23 cellular contexts compared by ENCODE assay signal in genomic region chr6:165845488-165845887, GRCh38.
"Had no signal": no experiment of that assay in that cellular context is flagged by ENCODE, and none has a peak within 500 bp of the region (broad histone marks: within the 10 kb centered on the region; RNA-seq: fewer than 3 reads in every experiment).

No MANE protein-coding gene starts in this region.

- H3K4me3 ChIP-seq: adrenal gland, cardiac muscle cell, testis had no signal

- ATAC-seq: effector memory CD8-positive, alpha-beta T cell; stimulated activated naive CD8-positive, alpha-beta T cell treated with anti-CD3 and anti-CD28 coated beads, Interleukin-15, Interleukin-2, amounts not matched to agents 100 U/mL and 50 U/mL, for 24 hours had no signal

- H3K9me3 Mint-ChIP-seq: activated CD4-positive, alpha-beta memory T cell treated with anti-CD3 and anti-CD28 coated beads for 36 hours; activated CD4-positive, alpha-beta T cell treated with anti-CD3 and anti-CD28 coated beads, Interleukin-2, amount 10 ng/mL, durations not matched to agents 24 days and 14 days; activated naive CD4-positive, alpha-beta T cell treated with anti-CD3 and anti-CD28 coated beads for 36 hours; activated naive CD8-positive, alpha-beta T cell treated with anti-CD3 and anti-CD28 coated beads for 36 hours; activated T-helper 1 cell treated with anti-CD3 and anti-CD28 coated beads, Interleukin-12 subunit alpha, Interleukin-12 subunit beta, Interleukin-2, Interleukin-4 antibody, amounts not matched to agents 30 ng/mL and 10 ng/mL and 1 ng/mL, durations not matched to agents 14 hours and 24 hours and 36 hours; effector memory CD8-positive, alpha-beta T cell; neural crest cell had no signal

- DNase-seq: activated CD4-positive, alpha-beta memory T cell treated with anti-CD3 and anti-CD28 coated beads for 36 hours; activated CD4-positive, alpha-beta T cell treated with anti-CD3 and anti-CD28 coated beads, Interleukin-2, amount 10 ng/mL, durations not matched to agents 24 days and 14 days; activated CD4-positive, CD25-positive, alpha-beta regulatory T cell treated with anti-CD3 and anti-CD28 coated beads, Interleukin-2, amount 50 U/mL, for 72 hours; activated CD8-positive, alpha-beta memory T cell treated with anti-CD3 and anti-CD28 coated beads, Interleukin-2, amount 50 U/mL, for 4 hours; activated effector memory CD4-positive, alpha-beta T cell treated with anti-CD3 and anti-CD28 coated beads, Interleukin-2, amount 50 U/mL, for 16 hours; activated naive CD4-positive, alpha-beta T cell treated with anti-CD3 and anti-CD28 coated beads for 36 hours; activated naive CD8-positive, alpha-beta T cell treated with anti-CD3 and anti-CD28 coated beads for 36 hours; activated T-cell treated with anti-CD3 and anti-CD28 coated beads, Interleukin-2, amount 50 U/mL, for 1 hour; adrenal gland; cerebellar nuclear complex; effector memory CD8-positive, alpha-beta T cell; left ventricle myocardium superior; naive B cell; occipital lobe; posterior cingulate gyrus; right cardiac atrium; stimulated activated naive CD8-positive, alpha-beta T cell treated with anti-CD3 and anti-CD28 coated beads, Interleukin-15, Interleukin-2, amounts not matched to agents 100 U/mL and 50 U/mL, for 24 hours; T-helper 2 cell; testis had no signal

- H3K4me3 Mint-ChIP-seq: activated CD4-positive, alpha-beta memory T cell treated with anti-CD3 and anti-CD28 coated beads for 36 hours; activated CD4-positive, alpha-beta T cell treated with anti-CD3 and anti-CD28 coated beads, Interleukin-2, amount 10 ng/mL, durations not matched to agents 24 days and 14 days; activated naive CD4-positive, alpha-beta T cell treated with anti-CD3 and anti-CD28 coated beads for 36 hours; activated naive CD8-positive, alpha-beta T cell treated with anti-CD3 and anti-CD28 coated beads for 36 hours; activated T-helper 1 cell treated with anti-CD3 and anti-CD28 coated beads, Interleukin-12 subunit alpha, Interleukin-12 subunit beta, Interleukin-2, Interleukin-4 antibody, amounts not matched to agents 30 ng/mL and 10 ng/mL and 1 ng/mL, durations not matched to agents 14 hours and 24 hours and 36 hours; brain; effector memory CD8-positive, alpha-beta T cell; naive B cell; neural crest cell had no signal

- H3K27ac Mint-ChIP-seq: activated CD4-positive, alpha-beta memory T cell treated with anti-CD3 and anti-CD28 coated beads for 36 hours; activated CD4-positive, alpha-beta T cell treated with anti-CD3 and anti-CD28 coated beads, Interleukin-2, amount 10 ng/mL, durations not matched to agents 24 days and 14 days; activated naive CD4-positive, alpha-beta T cell treated with anti-CD3 and anti-CD28 coated beads for 36 hours; activated naive CD8-positive, alpha-beta T cell treated with anti-CD3 and anti-CD28 coated beads for 36 hours; activated T-helper 1 cell treated with anti-CD3 and anti-CD28 coated beads, Interleukin-12 subunit alpha, Interleukin-12 subunit beta, Interleukin-2, Interleukin-4 antibody, amounts not matched to agents 30 ng/mL and 10 ng/mL and 1 ng/mL, durations not matched to agents 14 hours and 24 hours and 36 hours; effector memory CD8-positive, alpha-beta T cell had no signal

- H3K36me3 Mint-ChIP-seq: activated CD4-positive, alpha-beta memory T cell treated with anti-CD3 and anti-CD28 coated beads for 36 hours; activated naive CD8-positive, alpha-beta T cell treated with anti-CD3 and anti-CD28 coated beads for 36 hours; brain; naive B cell had no signal
